2 cellular contexts compared by ENCODE assay signal in genomic region chr3:13236774-13237173, GRCh38.
TF ChIP-seq lines count a peak whose summit lies in the region.

No MANE protein-coding gene starts in this region.

TF ChIP-seq in SK-N-SH, 30 proteins besides CTCF, POLR2A, EP300 and RAD21 (continued from another document):
- TF ChIP-seq ZBTB33 (IDR thresholded peaks at IDR 0.05; ENCODE audit: borderline replicate concordance, low read depth) (no peak), PBX3 (IDR thresholded peaks at IDR 0.05) (no peak), ELF1 (IDR thresholded peaks at IDR 0.05) (no peak), GATA2 (CRISPR knock-in tag; IDR thresholded peaks at IDR 0.05) (no peak), TEAD4 (IDR thresholded peaks at IDR 0.05; ENCODE audit: borderline replicate concordance, insufficient read depth) (no peak), JUND (IDR thresholded peaks at IDR 0.05) (no peak), FOSL2 (IDR thresholded peaks at IDR 0.05; ENCODE audit: borderline replicate concordance, low read depth) (no peak), TCF12 (IDR thresholded peaks at IDR 0.05) (no peak), NFIC (IDR thresholded peaks at IDR 0.05; ENCODE audit: borderline replicate concordance) (no peak), POLR2AphosphoS5 (IDR thresholded peaks at IDR 0.05; ENCODE audit: low read depth, low read length) (no peak), USF2 (IDR thresholded peaks at IDR 0.05; ENCODE audit: borderline replicate concordance, low read depth, low read length) (no peak), NRF1 (IDR thresholded peaks at IDR 0.05; ENCODE audit: low read depth, low read length) (no peak), YY1 (IDR thresholded peaks at IDR 0.05; ENCODE audit: low read depth) (no peak), EZH2phosphoT487 (IDR thresholded peaks at IDR 0.05; ENCODE audit: borderline replicate concordance, low read depth) (no peak), REST (IDR thresholded peaks at IDR 0.05; ENCODE audit: low read depth, low read length) (no peak)

TF ChIP-seq in SK-N-SH treated with all-trans-retinoic acid at 6 μM for 48 hours, 23 proteins besides CTCF, POLR2A, EP300 and RAD21 (continued from another document):
- no peak for TF ChIP-seq TSHZ2 (CRISPR knock-in tag; IDR thresholded peaks at IDR 0.05)
- no peak for TF ChIP-seq PPARA (CRISPR knock-in tag; IDR thresholded peaks at IDR 0.05; ENCODE audit: borderline replicate concordance)
- no peak for TF ChIP-seq TCF4 (CRISPR knock-in tag; IDR thresholded peaks at IDR 0.05; ENCODE audit: borderline replicate concordance)
- TF ChIP-seq OSR1 (CRISPR knock-in tag; IDR thresholded peaks at IDR 0.05) = no peak
- no peak for TF ChIP-seq GLIS3 (CRISPR knock-in tag; IDR thresholded peaks at IDR 0.05)
- no peak for TF ChIP-seq ZC3H10 (CRISPR knock-in tag; IDR thresholded peaks at IDR 0.05)
- no peak for TF ChIP-seq ARNTL (CRISPR knock-in tag; IDR thresholded peaks at IDR 0.05; ENCODE audit: borderline replicate concordance, low read depth)
- no peak for TF ChIP-seq SNAI2 (CRISPR knock-in tag; IDR thresholded peaks at IDR 0.05)
- no peak for TF ChIP-seq ZFP30 (CRISPR knock-in tag; IDR thresholded peaks at IDR 0.05)
- TF ChIP-seq ZNF8 (CRISPR knock-in tag; IDR thresholded peaks at IDR 0.05) = no peak
- no peak for TF ChIP-seq ZNF565 (CRISPR knock-in tag; conservative IDR thresholded peaks at IDR 0.05; ENCODE audit: low read depth)
- no peak for TF ChIP-seq ZFP3 (CRISPR knock-in tag; IDR thresholded peaks at IDR 0.05)
- TF ChIP-seq CSRNP3 (CRISPR knock-in tag; IDR thresholded peaks at IDR 0.05) = no peak
